ENCODE assay signal across 8 cellular contexts in the genomic region with DNA sequence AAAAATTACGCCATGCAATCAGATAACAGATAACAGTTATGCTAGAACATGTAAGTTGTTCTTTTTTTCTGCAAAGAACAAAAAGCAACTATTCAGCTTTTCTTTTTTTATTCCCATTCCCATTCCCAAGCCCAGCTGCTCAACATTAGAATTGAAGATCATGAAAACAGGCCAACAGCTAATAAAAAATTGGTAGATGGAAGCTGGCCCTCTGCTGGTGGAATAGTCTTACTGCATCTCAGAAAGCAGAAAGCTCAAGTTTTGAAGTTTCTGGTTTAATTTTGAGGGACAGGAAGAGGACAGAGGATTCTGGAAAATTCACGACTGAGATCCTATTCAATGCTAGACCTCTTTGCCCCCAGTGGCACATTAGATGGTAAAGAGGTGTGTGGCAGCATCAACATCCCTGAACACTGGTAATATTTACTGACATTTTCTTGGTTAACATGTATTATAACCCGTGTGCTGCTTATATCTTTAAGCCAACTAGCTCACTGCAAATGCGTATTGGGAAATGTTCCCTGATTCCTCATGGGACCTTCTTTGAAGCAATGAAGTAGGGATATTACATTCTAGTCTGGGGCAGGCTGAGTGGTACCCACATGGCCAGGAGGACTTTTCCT.
DNase-seq lines count a peak whose midpoint lies in the region; ATAC-seq, FAIRE-seq and TF ChIP-seq lines count a peak whose summit lies in the region.

No MANE protein-coding gene starts in this region.

- no peaks in the 10 kb centered on the region for H3K4me1 ChIP-seq in CD8-positive, alpha-beta T cell (ENCODE audit: insufficient read depth, low read length)
- H3K4me1 ChIP-seq in HAP-1 (no peaks in the 10 kb centered on the region), thoracic aorta (ENCODE audit: control insufficient read depth in 1 of 2, low read depth in 2 of 2) (no peaks in the 10 kb centered on the region), ovary (ENCODE audit: insufficient read depth) (no peaks in the 10 kb centered on the region)

- TF ChIP-seq POLR2A in ovary (IDR thresholded peaks at IDR 0.05): no peak

- H3K27me3 ChIP-seq in CD8-positive, alpha-beta T cell (ENCODE audit: insufficient read depth, low read length): peaks cover 7% of the 10 kb centered on the region
- H3K27me3 ChIP-seq in HAP-1 (ENCODE audit: low read depth) (no peaks in the 10 kb centered on the region), thoracic aorta (replicated peaks; ENCODE audit: insufficient read depth) (no peaks in the 10 kb centered on the region), ovary (no peaks in the 10 kb centered on the region)

- no peak for ATAC-seq in CD8-positive, alpha-beta T cell
- ATAC-seq in thoracic aorta (ENCODE audit: insufficient number of reproducible peaks, low FRiP score, low read depth): no peak
- ATAC-seq in HG03039 (IDR thresholded peaks at IDR 0.05; ENCODE audit: unreplicated experiment): no peak

- no peak overlapping the region for H3K27ac Mint-ChIP-seq in CD8-positive, alpha-beta T cell

- WGBS in ovary, 3 donors: 39 to 47% (median 41%) methylated on average over 4 of the region's 4 CpGs

- peaks cover 27% of the 10 kb centered on the region for H3K27me3 Mint-ChIP-seq in CD8-positive, alpha-beta T cell (ENCODE audit: low read depth)

- no peak overlapping the region for H3K4me3 Mint-ChIP-seq in CD8-positive, alpha-beta T cell

- peak; percentile 93 for FAIRE-seq in frontal cortex (lab: Jason Lieb, UNC)

- no peak for TF ChIP-seq EP300 in ovary (IDR thresholded peaks at IDR 0.05)

- no peaks in the 10 kb centered on the region for H3K36me3 Mint-ChIP-seq in CD8-positive, alpha-beta T cell

- H3K9me3 Mint-ChIP-seq in CD8-positive, alpha-beta T cell: no peaks in the 10 kb centered on the region

- POLR2A ChIA-PET in CD8-positive, alpha-beta T cell (lab: Charles Lee): no interaction called here

- in situ Hi-C loops in HAP-1 (cut with MboI; ENCODE audit: low sequenced_read_pairs): no loop called here
- in situ Hi-C loops in SK-MEL-5 (cut with HindIII; ENCODE audit: low pct_unique_long_range_greater_than_20kb, low sequenced_read_pairs): no loop called here

- H3K27ac ChIP-seq in CD8-positive, alpha-beta T cell (ENCODE audit: low read depth, low read length): no peak overlapping the region
- H3K27ac ChIP-seq in thoracic aorta: no peak overlapping the region
- H3K27ac ChIP-seq in ovary: no peak overlapping the region

- H3K4me3 ChIP-seq in CD8-positive, alpha-beta T cell (ENCODE audit: low read depth, low read length): no peak overlapping the region
- H3K4me3 ChIP-seq in HAP-1: no peak overlapping the region
- no peak overlapping the region for H3K4me3 ChIP-seq in thoracic aorta
- no peak overlapping the region for H3K4me3 ChIP-seq in ovary

- CTCF ChIA-PET in CD8-positive, alpha-beta T cell (lab: Charles Lee): interaction anchor here (0.6 to 2.4 kb wide), 19 partner anchors 9 to 1189 kb away, joined by 3 to 14 read pairs (median 4); no protein-coding TSS in a partner anchor

- H3K36me3 ChIP-seq in CD8-positive, alpha-beta T cell (ENCODE audit: insufficient read depth, low read length): no peaks in the 10 kb centered on the region
- H3K36me3 ChIP-seq in HAP-1 (replicated peaks): no peaks in the 10 kb centered on the region
- no peaks in the 10 kb centered on the region for H3K36me3 ChIP-seq in thoracic aorta
- no peaks in the 10 kb centered on the region for H3K36me3 ChIP-seq in ovary

- peaks cover 3% of the 10 kb centered on the region for H3K4me1 Mint-ChIP-seq in CD8-positive, alpha-beta T cell (ENCODE audit: low read depth)

- intact Hi-C loops in CD8-positive, alpha-beta T cell (cut with DNase I, micrococcal nuclease): loop anchor here (2.0 to 5.0 kb wide), 5 partner anchors 469 to 1244 kb away; no protein-coding TSS in a partner anchor
- intact Hi-C loops in ovary (cut with DNase I): no loop called here

- no peaks in the 10 kb centered on the region for H3K9me3 ChIP-seq in CD8-positive, alpha-beta T cell (ENCODE audit: low read length)
- H3K9me3 ChIP-seq in HAP-1 (no peaks in the 10 kb centered on the region), thoracic aorta (no peaks in the 10 kb centered on the region), ovary (no peaks in the 10 kb centered on the region)

- TF ChIP-seq CTCF in CD8-positive, alpha-beta T cell (IDR thresholded peaks at IDR 0.05): peak; percentile 87
- TF ChIP-seq CTCF in thoracic aorta (IDR thresholded peaks at IDR 0.05) (peak; percentile 51), ovary (IDR thresholded peaks at IDR 0.05) (no peak)

- DNase-seq in CD8-positive, alpha-beta T cell: no peak
- peak; percentile 4 to 10 for DNase-seq in HAP-1 (ENCODE audit: low spot score in 2 of 2)
- DNase-seq in SK-MEL-5 (ENCODE audit: low read depth, low spot score): peak; percentile 48
- DNase-seq in frontal cortex (ENCODE audit: low spot score in 2 of 2): peak; percentile 44 to 53
- no peak for DNase-seq in thoracic aorta (ENCODE audit: low spot score)
- DNase-seq in ovary: no peak
- no peak for DNase-seq in NCI-H2107 treated with DMSO at 0.1 percent for 48 hours (lab: John Stamatoyannopoulos, UW; ENCODE audit: unreplicated experiment)

Comparison
In these comparisons a context has a peak if more than half of its experiments do, and no peak if none do; other contexts are left out.
1. DNase-seq: peak in HAP-1 (2 of 2), SK-MEL-5 (single experiment) and frontal cortex (2 of 2); none in CD8-positive, alpha-beta T cell (0 of 7), thoracic aorta (single experiment), ovary (0 of 5) and NCI-H2107 treated with DMSO at 0.1 percent for 48 hours (single experiment).
2. CTCF ChIP-seq: peak in CD8-positive, alpha-beta T cell (single experiment) and thoracic aorta (single experiment); none in ovary (0 of 3).
3. intact Hi-C loops: an anchor here in CD8-positive, alpha-beta T cell (2.0 to 5.0 kb wide); none called in ovary.